Comparison of ENCODE assay signal across 21 cellular contexts in the genomic region with DNA sequence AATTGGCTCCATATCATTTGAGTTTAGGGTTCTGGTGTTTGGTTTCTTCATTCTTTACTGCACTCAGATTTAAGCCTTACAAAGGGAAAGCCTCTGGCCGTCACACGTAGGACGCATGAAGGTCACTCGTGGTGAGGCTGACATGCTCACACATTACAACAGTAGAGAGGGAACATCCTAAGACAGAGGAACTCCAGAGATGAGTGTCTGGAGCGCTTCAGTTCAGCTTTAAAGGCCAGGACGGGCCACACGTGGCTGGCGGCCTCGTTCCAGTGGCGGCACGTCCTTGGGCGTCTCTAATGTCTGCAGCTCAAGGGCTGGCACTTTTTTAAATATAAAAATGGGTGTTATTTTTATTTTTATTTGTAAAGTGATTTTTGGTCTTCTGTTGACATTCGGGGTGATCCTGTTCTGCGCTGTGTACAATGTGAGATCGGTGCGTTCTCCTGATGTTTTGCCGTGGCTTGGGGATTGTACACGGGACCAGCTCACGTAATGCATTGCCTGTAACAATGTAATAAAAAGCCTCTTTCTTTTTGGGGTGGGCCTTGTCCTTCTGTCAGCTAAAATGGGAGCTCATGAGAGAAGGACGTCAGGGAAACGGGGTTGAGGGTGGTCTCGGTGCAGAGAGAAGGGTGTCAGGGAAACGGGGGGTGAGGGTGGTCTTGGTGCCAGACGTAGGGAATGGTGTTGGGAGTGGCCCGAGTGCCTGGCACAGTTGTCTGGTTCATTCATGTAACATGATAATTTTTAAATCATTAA. TPM values are rescaled to one million over a fixed set of nuclear protein-coding genes. Genes with fewer than 3 reads are reported as not detected.
DNase-seq lines count a peak whose midpoint lies in the region; ATAC-seq, FAIRE-seq and TF ChIP-seq lines count a peak whose summit lies in the region.
"Had no signal": no experiment of that assay in that cellular context is flagged by ENCODE, and none has a peak within 500 bp of the region (broad histone marks: within the 10 kb centered on the region; RNA-seq: fewer than 3 reads in every experiment).

No MANE protein-coding gene starts in this region.

- H2AK5ac ChIP-seq in IMR-90 (ENCODE audit: low read depth, low read length) = no peak overlapping the region

- peak overlapping the region; percentile 46 for H3K27ac Mint-ChIP-seq in activated naive CD4-positive, alpha-beta T cell treated with anti-CD3 and anti-CD28 coated beads, Interleukin-2, amount 50 U/mL, for 24 hours
- H3K27ac Mint-ChIP-seq in nephron = peak overlapping the region; percentile 84 to 99 (median 90)
- peak overlapping the region in 1 of 7 donors; percentile 32 for H3K27ac Mint-ChIP-seq in CD14-positive monocyte

- H3K23ac ChIP-seq in IMR-90 (ENCODE audit: low read depth, low read length) = no peak overlapping the region

- TF ChIP-seq POLR2A in IMR-90 (IDR thresholded peaks at IDR 0.05; ENCODE audit: low read depth, low read length) (no peak), K562 (conservative IDR thresholded peaks at IDR 0.05) (no peak)

- H4K91ac ChIP-seq in IMR-90 (ENCODE audit: insufficient read depth, low read depth, low read length) = no peak overlapping the region

- 94% methylated on average over 10 of the region's 25 CpGs; no CpG with 5 or more reads in 1 of the 2 experiments for WGBS in IMR-90 (ENCODE audit: extremely low coverage in 2 of 2, insufficient read length in 1 of 2), 2 experiments
- WGBS in K562 (ENCODE audit: insufficient coverage, low coverage, missing lambda C conversion rate) = 94% methylated on average over 9 of the region's 25 CpGs

- H4K20me1 ChIP-seq in IMR-90 (ENCODE audit: insufficient read depth, low read length) (peaks cover 22% of the 10 kb centered on the region), K562 (replicated peaks; ENCODE audit: control insufficient read depth, insufficient read depth, low read length) (no peaks in the 10 kb centered on the region)

- H2BK20ac ChIP-seq in IMR-90 (ENCODE audit: low read depth, low read length) = no peak overlapping the region

- no peak overlapping the region for H3K4ac ChIP-seq in IMR-90 (ENCODE audit: low read depth, low read length)

- no peak overlapping the region for H2AK9ac ChIP-seq in IMR-90 (replicated peaks; ENCODE audit: low read depth, low read length, poor library complexity)

- dilution Hi-C loops in IMR-90 (cut with HindIII; ENCODE audit: low sequenced_read_pairs, unreplicated experiment) = no loop called here

- H3K27me3 ChIP-seq in IMR-90 (ENCODE audit: control insufficient read depth, insufficient read depth, low read length) (no peaks in the 10 kb centered on the region), K562 (ENCODE audit: control insufficient read depth in 2 of 2, insufficient read depth in 2 of 2, low read length in 2 of 2) (no peaks in the 10 kb centered on the region)
- H3K27me3 ChIP-seq: SJCRH30 had no signal

- no peak for TF ChIP-seq EP300 in K562 (IDR thresholded peaks at IDR 0.05; ENCODE audit: low read length)

- no peak overlapping the region for H2AFZ ChIP-seq in IMR-90 (replicated peaks; ENCODE audit: low read length, poor library complexity)
- H2AFZ ChIP-seq in K562 (ENCODE audit: low read depth, low read length) = no peak overlapping the region

- POLR2A ChIA-PET in IMR-90 (lab: Charles Lee; ENCODE audit: unreplicated experiment) (no interaction called here), K562 (lab: Yijun Ruan, JAX) (no interaction called here)

- CTCF ChIA-PET in IMR-90 (lab: Yijun Ruan, JAX) = interaction anchor here (0.6 kb wide), 1 partner anchor 11 kb away, joined by 5 read pairs; no protein-coding TSS in a partner anchor
- CTCF ChIA-PET in K562 (lab: Yijun Ruan, JAX; ENCODE audit: low intra/inter-chr PET ratio) = no interaction called here

- peaks cover 4 to 33% of the 10 kb centered on the region in 2 experiments for H3K79me1 ChIP-seq in IMR-90 (ENCODE audit: low read depth in 1 of 2, low read length in 2 of 2)

- BruUV-seq in IMR-90 (replicated peaks; lab: Mats Ljungman, UMichigan) (TSS peak; percentile 96), K562 (replicated peaks; lab: Mats Ljungman, UMichigan) (TSS peak; percentile 89)

- H3K36me3 ChIP-seq in IMR-90 (ENCODE audit: control insufficient read depth, insufficient read depth, low read length) (peaks cover 46% of the 10 kb centered on the region), K562 (ENCODE audit: control insufficient read depth, insufficient read depth, low read length) (peaks cover 56% of the 10 kb centered on the region; the same call in 1 of the 3 replicates)

- peaks cover 2% of the 10 kb centered on the region for H3K4me1 Mint-ChIP-seq in activated naive CD4-positive, alpha-beta T cell treated with anti-CD3 and anti-CD28 coated beads, Interleukin-2, amount 50 U/mL, for 24 hours
- peaks cover 14% of the 10 kb centered on the region for H3K4me1 Mint-ChIP-seq in nephron
- no peaks in the 10 kb centered on the region for H3K4me1 Mint-ChIP-seq in CD14-positive monocyte

- H2BK15ac ChIP-seq in IMR-90 (ENCODE audit: low read depth, low read length) = no peak overlapping the region

- H3K4me3 ChIP-seq in IMR-90 (ENCODE audit: insufficient read depth, low read depth, low read length) (no peak overlapping the region), K562 (no peak overlapping the region)
- H3K4me3 ChIP-seq: SJCRH30 had no signal

- no peak overlapping the region for H3K18ac ChIP-seq in IMR-90 (ENCODE audit: low read depth, low read length)

- H3K9me1 ChIP-seq in IMR-90 (ENCODE audit: insufficient read depth, low read length) = no peaks in the 10 kb centered on the region; the same call in 1 of the 2 replicates
- no peaks in the 10 kb centered on the region for H3K9me1 ChIP-seq in K562 (ENCODE audit: control insufficient read depth, insufficient read depth, low read length)

- no peak overlapping the region for H2BK120ac ChIP-seq in IMR-90 (ENCODE audit: low read depth, low read length)

- no peaks in the 10 kb centered on the region for H3K9me3 Mint-ChIP-seq in activated naive CD4-positive, alpha-beta T cell treated with anti-CD3 and anti-CD28 coated beads, Interleukin-2, amount 50 U/mL, for 24 hours
- H3K9me3 Mint-ChIP-seq in nephron (no peaks in the 10 kb centered on the region), CD14-positive monocyte (peaks cover 0 to 3% (median 0%) of the 10 kb centered on the region in 7 donors)
- H3K9me3 Mint-ChIP-seq: CD4-positive, alpha-beta memory T cell; H9 had no signal

- H3K27ac ChIP-seq in IMR-90 (ENCODE audit: insufficient read depth, low read length) (no peak overlapping the region), K562 (ENCODE audit: extremely low read depth, low read depth, low read length) (no peak overlapping the region)
- H3K27ac ChIP-seq: 22Rv1, RWPE1, SJCRH30 had no signal

- H3K9ac ChIP-seq in IMR-90 (ENCODE audit: low read depth, low read length) (no peak overlapping the region), K562 (ENCODE audit: insufficient read depth in 1 of 2, low read depth in 2 of 2, low read length in 2 of 2) (no peak overlapping the region)

- no peak overlapping the region for H3K56ac ChIP-seq in IMR-90 (ENCODE audit: extremely low read depth, insufficient read depth, low read length)

- H3K4me1 ChIP-seq in IMR-90 (ENCODE audit: control insufficient read depth, insufficient read depth, low read length) (no peaks in the 10 kb centered on the region), K562 (replicated peaks in 1 of 2; ENCODE audit: control insufficient read depth in 2 of 2, insufficient read depth in 2 of 2, low read length in 2 of 2) (peaks cover 0 to 3% of the 10 kb centered on the region in 2 experiments; a peak in 1 of 5 replicates)
- H3K4me1 ChIP-seq: BE2C, SJCRH30 had no signal

- H3K14ac ChIP-seq in IMR-90 (replicated peaks; ENCODE audit: low read depth, low read length) = no peak overlapping the region

- H3K4me2 ChIP-seq in IMR-90 (ENCODE audit: low read depth, low read length) (no peak overlapping the region), K562 (ENCODE audit: insufficient read depth, low read length) (no peak overlapping the region)

- no peak overlapping the region for H3K4me3 Mint-ChIP-seq in activated naive CD4-positive, alpha-beta T cell treated with anti-CD3 and anti-CD28 coated beads, Interleukin-2, amount 50 U/mL, for 24 hours
- H3K4me3 Mint-ChIP-seq in nephron (peak overlapping the region in 2 of 3 experiments; percentile 43 to 47), CD14-positive monocyte (no peak overlapping the region)
- H3K4me3 Mint-ChIP-seq: CD4-positive, alpha-beta memory T cell; H9 had no signal

- no peak for ATAC-seq in IMR-90 (ENCODE audit: low read depth)
- no peak for ATAC-seq in K562
- ATAC-seq in GM19023 (IDR thresholded peaks at IDR 0.05; ENCODE audit: unreplicated experiment) = no peak

- H3K9me3 ChIP-seq in IMR-90 (ENCODE audit: control insufficient read depth, insufficient read depth, low read length) = no peaks in the 10 kb centered on the region
- no peaks in the 10 kb centered on the region for H3K9me3 ChIP-seq in K562 (replicated peaks; ENCODE audit: control insufficient read depth, insufficient read depth, low read depth, low read length)
- H3K9me3 ChIP-seq: BE2C, SJCRH30 had no signal

- H2BK5ac ChIP-seq in IMR-90 (ENCODE audit: low read depth, low read length, poor library complexity, severe bottlenecking) = no peak overlapping the region

- H4K8ac ChIP-seq in IMR-90 (ENCODE audit: low read depth in 2 of 2, low read length in 2 of 2) = no peak overlapping the region

- TF ChIP-seq RAD21 in IMR-90 (IDR thresholded peaks at IDR 0.05; ENCODE audit: low read length) = no peak
- TF ChIP-seq RAD21 in K562 (CRISPR knock-in tag; conservative IDR thresholded peaks at IDR 0.05 in 1 of 2, IDR thresholded peaks at IDR 0.05 in 1 of 2) = no peak

- FAIRE-seq in K562 (lab: Jason Lieb, UNC) = no peak

- in situ Hi-C loops in IMR-90 (cut with MboI; ENCODE audit: low sequenced_read_pairs) = no loop called here
- in situ Hi-C loops in K562 (cut with MboI) = no loop called here

- no peak overlapping the region for H4K5ac ChIP-seq in IMR-90 (ENCODE audit: low read depth, low read length)

- DNase-seq in activated naive CD4-positive, alpha-beta T cell treated with anti-CD3 and anti-CD28 coated beads, Interleukin-2, amount 50 U/mL, for 16 hours = no peak
- no peak for DNase-seq in IMR-90
- no peak for DNase-seq in K562 (ENCODE audit: extremely low read depth in 1 of 4, low spot score in 3 of 4)
- no peak for DNase-seq in CD14-positive monocyte (ENCODE audit: low spot score)
- DNase-seq in dermis blood vessel endothelial cell = no peak
- DNase-seq: BE2C; CD4-positive, alpha-beta memory T cell; GF-D8; H9; MV-4-11; NCI-H1417; NCI-H2029; NCI-H2171; NCI-H446; NCI-H69; SJCRH30 had no signal

- TF ChIP-seq CTCF in IMR-90 (conservative IDR thresholded peaks at IDR 0.05; ENCODE audit: low read depth, low read length) (no peak), K562 (IDR thresholded peaks at IDR 0.05 in 2 of 3, conservative IDR thresholded peaks at IDR 0.05 in 1 of 3; ENCODE audit: insufficient read depth in 2 of 3, low read depth in 1 of 3, low read length in 3 of 3) (no peak), nephron (IDR thresholded peaks at IDR 0.05; ENCODE audit: unreplicated experiment in 3 of 3) (no peak), CD14-positive monocyte (IDR thresholded peaks at IDR 0.05) (no peak)

- intact Hi-C loops in IMR-90 (cut with micrococcal nuclease) (no loop called here), K562 (cut with micrococcal nuclease) (no loop called here), CD14-positive monocyte (cut with micrococcal nuclease) (no loop called here)

- peaks cover 3% of the 10 kb centered on the region for H3K36me3 Mint-ChIP-seq in activated naive CD4-positive, alpha-beta T cell treated with anti-CD3 and anti-CD28 coated beads, Interleukin-2, amount 50 U/mL, for 24 hours
- H3K36me3 Mint-ChIP-seq in nephron (ENCODE audit: low read depth) (peaks cover 50% of the 10 kb centered on the region), CD14-positive monocyte (peaks cover 64 to 72% of the 10 kb centered on the region in 2 donors)

- H3K27me3 Mint-ChIP-seq in activated naive CD4-positive, alpha-beta T cell treated with anti-CD3 and anti-CD28 coated beads, Interleukin-2, amount 50 U/mL, for 24 hours = no peaks in the 10 kb centered on the region
- H3K27me3 Mint-ChIP-seq in nephron (ENCODE audit: low read depth) = no peaks in the 10 kb centered on the region
- peaks cover 0 to 2% (median 1%) of the 10 kb centered on the region in 3 donors for H3K27me3 Mint-ChIP-seq in CD14-positive monocyte (ENCODE audit: low read depth in 3 of 3)
- H3K27me3 Mint-ChIP-seq: CD4-positive, alpha-beta memory T cell had no signal

- H3K79me2 ChIP-seq in K562 (ENCODE audit: control insufficient read depth, insufficient read depth, low read length) = no peaks in the 10 kb centered on the region

RNA-seq across cellular contexts. Expression of a gene that starts 26.0 kb away (rescaled TPM):
- total RNA-seq in IMR-90 (2012; rRNA removed) (58.3 and 60.6 TPM in 2 replicates), K562 (2014; rRNA removed) (30.9 and 32.5 TPM in 2 replicates), K562 (2014; rRNA removed; fragmentation: Illumina TruSeq; extraction: Trizol) (19.5 and 22.1 TPM in 2 replicates), K562 (2015; rRNA removed; fragmentation: Illumina TruSeq; extraction: Trizol) (34.8 and 35.6 TPM in 2 replicates), K562 (2021) (63.7 and 70.1 TPM in 2 replicates), dermis blood vessel endothelial cell (207 and 221 TPM in 2 replicates)
- polyA plus RNA-seq in IMR-90 (2012; rRNA removed) (229 and 235 TPM in 2 replicates), K562 (2011; rRNA removed) (23.2 and 27.6 TPM in 2 replicates), K562 (2014; fragmentation: Illumina TruSeq; extraction: Trizol) (31.5 and 40.4 TPM in 2 replicates), K562 (2014; fragmentation: Nextera tagmentation; extraction: Ambion mirVana) (1 to 10 TPM; 2.2 to 2.5 TPM), K562 (2014; rRNA removed) (28.7 and 30.5 TPM in 2 replicates), CD14-positive monocyte (10 to 100 TPM; 22.0 to 24.5 TPM)
- 138 and 235 TPM in 2 replicates for polyA plus RNA-seq in IMR-90 (2012; cell fraction: cytosol; rRNA removed)
- polyA plus RNA-seq in IMR-90 (2012; cell fraction: nucleus; rRNA removed; ENCODE audit: low replicate concordance) = 132 and 172 TPM in 2 replicates
- 39.3 and 68.8 TPM in 2 replicates for total RNA-seq in K562 (2011; cell fraction: chromatin; rRNA removed; ENCODE audit: low replicate concordance)
- 77.8 and 96.6 TPM in 2 replicates for total RNA-seq in K562 (2011; cell fraction: nucleolus; rRNA removed)
- total RNA-seq in K562 (2011; cell fraction: nucleoplasm; rRNA removed) = 63.7 and 74.4 TPM in 2 replicates
- polyA plus RNA-seq in K562 (2011; cell fraction: cytosol; rRNA removed) = 15.1 and 27.9 TPM in 2 replicates
- 16.6 and 19.4 TPM in 2 replicates for polyA plus RNA-seq in K562 (2011; cell fraction: nucleus; rRNA removed)
- 54.3 and 67.2 TPM in 2 replicates for polyA plus RNA-seq in K562 (2012)
- polyA minus RNA-seq in K562 (2011; rRNA and poly(A)+ RNA removed) = 18.6 and 26.5 TPM in 2 replicates
- 20.0 and 28.4 TPM in 2 replicates for polyA minus RNA-seq in K562 (2011; cell fraction: cytosol; rRNA and poly(A)+ RNA removed)
- polyA minus RNA-seq in K562 (2011; cell fraction: nucleus; rRNA and poly(A)+ RNA removed) = 5.0 and 7.4 TPM in 2 replicates

RNA-seq across cellular contexts. Expression of a gene that starts 40.9 kb away (rescaled TPM):
- total RNA-seq in IMR-90 (2012; rRNA removed) (0.83 and 0.90 TPM in 2 replicates), K562 (2014; rRNA removed) (7.9 and 9.9 TPM in 2 replicates), K562 (2014; rRNA removed; fragmentation: Illumina TruSeq; extraction: Trizol) (6.6 and 7.8 TPM in 2 replicates), K562 (2015; rRNA removed; fragmentation: Illumina TruSeq; extraction: Trizol) (8.4 and 9.0 TPM in 2 replicates), K562 (2021) (14.7 and 15.0 TPM in 2 replicates), dermis blood vessel endothelial cell (1.1 and 1.5 TPM in 2 replicates)
- polyA plus RNA-seq in IMR-90 (2012; rRNA removed) (1.4 and 1.7 TPM in 2 replicates), K562 (2011; rRNA removed) (9.0 and 10.3 TPM in 2 replicates), K562 (2014; fragmentation: Illumina TruSeq; extraction: Trizol) (9.8 and 10.9 TPM in 2 replicates), K562 (2014; fragmentation: Nextera tagmentation; extraction: Ambion mirVana) (1 to 10 TPM in 1 of 2 experiments, under 1 TPM in 1; 0.28 to 1.6 TPM), K562 (2014; rRNA removed) (12.9 and 17.7 TPM in 2 replicates), CD14-positive monocyte (not detected)
- 1.8 TPM in 2 replicates for polyA plus RNA-seq in IMR-90 (2012; cell fraction: cytosol; rRNA removed)
- polyA plus RNA-seq in IMR-90 (2012; cell fraction: nucleus; rRNA removed; ENCODE audit: low replicate concordance) = 3.1 and 3.7 TPM in 2 replicates
- total RNA-seq in K562 (2011; cell fraction: chromatin; rRNA removed; ENCODE audit: low replicate concordance) = 18.8 and 19.9 TPM in 2 replicates
- 13.2 and 14.3 TPM in 2 replicates for total RNA-seq in K562 (2011; cell fraction: nucleolus; rRNA removed)
- 19.1 and 25.3 TPM in 2 replicates for total RNA-seq in K562 (2011; cell fraction: nucleoplasm; rRNA removed)
- 7.6 and 7.7 TPM in 2 replicates for polyA plus RNA-seq in K562 (2011; cell fraction: cytosol; rRNA removed)
- 9.9 and 10.2 TPM in 2 replicates for polyA plus RNA-seq in K562 (2011; cell fraction: nucleus; rRNA removed)
- polyA plus RNA-seq in K562 (2012) = 10.7 and 14.1 TPM in 2 replicates
- 3.2 and 3.7 TPM in 2 replicates for polyA minus RNA-seq in K562 (2011; rRNA and poly(A)+ RNA removed)
- polyA minus RNA-seq in K562 (2011; cell fraction: cytosol; rRNA and poly(A)+ RNA removed) = 6.2 and 9.0 TPM in 2 replicates
- polyA minus RNA-seq in K562 (2011; cell fraction: nucleus; rRNA and poly(A)+ RNA removed) = 4.8 and 7.8 TPM in 2 replicates

Comparison
In these comparisons a context has a peak if more than half of its experiments do, and no peak if none do; other contexts are left out.
1. H3K4me3 Mint-ChIP-seq: peak in nephron (2 of 3); none in activated naive CD4-positive, alpha-beta T cell treated with anti-CD3 and anti-CD28 coated beads, Interleukin-2, amount 50 U/mL, for 24 hours (single experiment) and CD14-positive monocyte (0 of 2).